In genomic region chr1:148038462-148039333, GRCh38 we compare ENCODE assay signal across 8 cellular contexts.
A peak's percentile ranks its signal among the peaks of the same experiment; 100 is the strongest.
DNase-seq lines count a peak whose midpoint lies in the region; ATAC-seq, FAIRE-seq and TF ChIP-seq lines count a peak whose summit lies in the region.
"Not testable (repeated sequence)": the region's sequence is repeated elsewhere in the genome, so short reads cannot be mapped to it uniquely, and the experiment has no call there.

No MANE protein-coding gene starts in this region.

- not testable (repeated sequence) for H3K27me3 ChIP-seq in keratinocyte (ENCODE audit: control insufficient read depth, extremely low read depth, insufficient read depth, low read length)

- POLR2A ChIA-PET in WTC11 (lab: Charles Lee), result interaction anchor here (0.6 to 1.0 kb wide), 3 partner anchors 110 to 296 kb away, joined by 3 to 14 read pairs (median 4); partner anchors contain the start of gene GPR89B

- peak overlapping the region in 1 of 3 experiments; percentile 14 for H3K4me3 ChIP-seq in keratinocyte (ENCODE audit: control insufficient read depth in 2 of 3, extremely low read depth in 1 of 3, insufficient read depth in 2 of 3, low read depth in 1 of 3, low read length in 3 of 3)

- DNase-seq in Ammon's horn (ENCODE audit: low spot score) (peak; percentile 65), NCI-H2196 treated with DMSO at 0.1 percent for 48 hours (lab: John Stamatoyannopoulos, UW; ENCODE audit: unreplicated experiment) (peak; percentile 27), WTC11 (ENCODE audit: low spot score) (peak; percentile 40), keratinocyte (ENCODE audit: low read depth, low spot score) (peak; percentile 90)
- peak; percentile 84 for DNase-seq in central memory CD4-positive, alpha-beta T cell
- peak; percentile 37 to 39 for DNase-seq in stimulated activated CD4-positive, alpha-beta T cell treated with anti-CD3 and anti-CD28 coated beads, Interleukin-15, amount 100 ng/mL, for 1 hour (ENCODE audit: low read depth in 1 of 2, low spot score in 1 of 2)

- H2AFZ ChIP-seq in keratinocyte (ENCODE audit: control insufficient read depth, low read length), result peak overlapping the region; percentile 49

- peak; percentile 86 for ATAC-seq in GM19043 (IDR thresholded peaks at IDR 0.05; ENCODE audit: low read depth, unreplicated experiment)
- peak; percentile 87 for ATAC-seq in HG03139 (IDR thresholded peaks at IDR 0.05; ENCODE audit: unreplicated experiment)
- peak; percentile 81 for ATAC-seq in WTC11

- H3K4me2 ChIP-seq in keratinocyte (ENCODE audit: control insufficient read depth, extremely low read depth, insufficient read depth, low read depth, low read length), result peak overlapping the region; percentile 48

- H3K9me3 ChIP-seq in keratinocyte (ENCODE audit: control insufficient read depth, low read depth, low read length), result not testable (repeated sequence)

- H3K4me1 Mint-ChIP-seq in WTC11, result not testable (repeated sequence)

- not testable (repeated sequence) for H3K36me3 Mint-ChIP-seq in WTC11

- FAIRE-seq in keratinocyte (lab: Jason Lieb, UNC), result not testable (repeated sequence)

- H3K4me3 Mint-ChIP-seq in WTC11, result peak overlapping the region; percentile 71

- H3K27me3 Mint-ChIP-seq in WTC11 (ENCODE audit: low read depth), result peaks cover 10% of the 10 kb centered on the region

- peak overlapping the region; percentile 77 for H3K27ac ChIP-seq in keratinocyte (ENCODE audit: control insufficient read depth, insufficient read depth, low read length)

- H3K36me3 ChIP-seq in keratinocyte (ENCODE audit: control insufficient read depth in 2 of 2, extremely low read depth in 1 of 2, insufficient read depth in 2 of 2, low read length in 2 of 2), result not testable (repeated sequence)

- peak overlapping the region; percentile 98 for H3K27ac Mint-ChIP-seq in WTC11

- CTCF ChIA-PET in WTC11 (lab: Charles Lee), result interaction anchor here (1.0 kb wide), 1 partner anchor 146 kb away, joined by 8 read pairs; no protein-coding TSS in a partner anchor

- H3K79me2 ChIP-seq in keratinocyte (ENCODE audit: control insufficient read depth, insufficient read depth, low read length), result not testable (repeated sequence)

- not testable (repeated sequence) for H4K20me1 ChIP-seq in keratinocyte (ENCODE audit: control insufficient read depth, extremely low read depth, insufficient read depth, low read length)

- H3K9ac ChIP-seq in keratinocyte (ENCODE audit: control insufficient read depth, extremely low read depth, insufficient read depth, low read length), result peak overlapping the region; percentile 84

- H3K9me1 ChIP-seq in keratinocyte (ENCODE audit: control insufficient read depth, extremely low read depth, insufficient read depth, low read length), result not testable (repeated sequence)

- not testable (repeated sequence) for H3K9me3 Mint-ChIP-seq in WTC11

- TF ChIP-seq CTCF in WTC11 (IDR thresholded peaks at IDR 0.05); keratinocyte (optimal IDR thresholded peaks at IDR 0.05 in 1 of 3, IDR thresholded peaks at IDR 0.05 in 1 of 3, conservative IDR thresholded peaks at IDR 0.05 in 1 of 3; ENCODE audit: extremely low read depth in 1 of 3, insufficient read depth in 2 of 3, low read length in 3 of 3): not testable (repeated sequence)

- not testable (repeated sequence) for H3K4me1 ChIP-seq in keratinocyte (ENCODE audit: control insufficient read depth, extremely low read depth, insufficient read depth, low read length)

- dilution Hi-C loops in keratinocyte (cut with MboI; ENCODE audit: extremely low pct_ligation_motif_present, low sequenced_read_pairs), result not testable (repeated sequence)

TF ChIP-seq in WTC11, 78 proteins besides CTCF, POLR2A, EP300 and RAD21 (continues in another document):
- peak; percentile 96 for TF ChIP-seq ERG (CRISPR knock-in tag; IDR thresholded peaks at IDR 0.05)
- peak; percentile 97 for TF ChIP-seq NFATC4 (CRISPR knock-in tag; IDR thresholded peaks at IDR 0.05)
- peak; percentile 96 for TF ChIP-seq PRRX2 (CRISPR knock-in tag; IDR thresholded peaks at IDR 0.05)
- TF ChIP-seq SP1 (CRISPR knock-in tag; conservative IDR thresholded peaks at IDR 0.05), result peak; percentile 59; the same call in 1 of the 2 replicates
- TF ChIP-seq NR2C2 (CRISPR knock-in tag; IDR thresholded peaks at IDR 0.05), result peak; percentile 37; the same call in 1 of the 2 replicates
- peak; percentile 98 for TF ChIP-seq ZNF532 (CRISPR knock-in tag; IDR thresholded peaks at IDR 0.05; ENCODE audit: borderline replicate concordance)
- peak; percentile 20; the same call in 1 of the 2 replicates for TF ChIP-seq USF1 (CRISPR knock-in tag; IDR thresholded peaks at IDR 0.05)
- peak; percentile 94; the same call in 1 of the 2 replicates for TF ChIP-seq CDX4 (CRISPR knock-in tag; IDR thresholded peaks at IDR 0.05; ENCODE audit: borderline replicate concordance)

Comparison
In these comparisons a context has a peak if more than half of its experiments do, and no peak if none do; other contexts are left out.
1. DNase-seq: peak in every context shown above with its lines; median percentile 90 in keratinocyte; 84 in central memory CD4-positive, alpha-beta T cell; 65 in Ammon's horn; 40 in WTC11; 38 in stimulated activated CD4-positive, alpha-beta T cell treated with anti-CD3 and anti-CD28 coated beads, Interleukin-15, amount 100 ng/mL, for 1 hour; 27 in NCI-H2196 treated with DMSO at 0.1 percent for 48 hours.